In the genomic region with DNA sequence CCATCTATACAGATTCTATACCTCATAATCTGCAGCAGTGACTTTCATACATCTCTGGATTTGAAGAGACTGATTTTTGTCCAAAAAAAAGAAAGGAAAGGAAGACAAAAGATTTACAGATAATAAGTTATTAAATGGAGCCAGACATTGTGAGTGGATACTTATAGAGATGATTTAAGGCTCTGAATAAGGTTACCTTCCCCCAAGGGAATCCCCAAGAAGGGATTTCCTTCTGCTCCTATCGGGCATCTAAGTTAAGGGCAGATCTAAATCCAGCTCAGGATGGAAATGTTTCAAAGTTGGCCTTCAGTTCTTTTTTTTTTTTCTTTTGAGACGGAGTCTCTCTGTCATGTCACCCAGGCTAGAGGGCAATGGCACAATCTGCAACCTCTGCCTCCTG, we compare ENCODE assay signal across 15 cellular contexts.
DNase-seq lines count a peak whose midpoint lies in the region; ATAC-seq and TF ChIP-seq lines count a peak whose summit lies in the region.
"Had no signal": no experiment of that assay in that cellular context is flagged by ENCODE, and none has a peak within 500 bp of the region (broad histone marks: within the 10 kb centered on the region; RNA-seq: fewer than 3 reads in every experiment).

No MANE protein-coding gene starts in this region.

- TF ChIP-seq CTCF in HEK293 (tag by site-specific recombination; IDR thresholded peaks at IDR 0.05), result no peak
- no peak for TF ChIP-seq CTCF in VCaP (conservative IDR thresholded peaks at IDR 0.05)

- CTCF ChIA-PET in HEK293 (lab: Yijun Ruan, JAX), result interaction anchor here (0.7 kb wide), 1 partner anchor 8 kb away, joined by 5 read pairs; no protein-coding TSS in a partner anchor

- no peak for DNase-seq in NCI-H2107 (lab: John Stamatoyannopoulos, UW)
- DNase-seq: C1 segment of cervical spinal cord; CD4-positive, CD25-positive, alpha-beta regulatory T cell; CD8-positive, alpha-beta T cell; DMS153; DND-41; GM23248; H7; HCEC 1CT had no signal

- H3K4me1 ChIP-seq in HEK293 (ENCODE audit: control insufficient read depth, insufficient read depth, low read length), result no peaks in the 10 kb centered on the region

- H3K9me3 ChIP-seq in HEK293 (ENCODE audit: control insufficient read depth, insufficient read depth, low read depth, low read length), result no peaks in the 10 kb centered on the region
- H3K9me3 ChIP-seq: Caco-2 had no signal

- no peaks in the 10 kb centered on the region for H3K36me3 ChIP-seq in HEK293 (ENCODE audit: control insufficient read depth in 2 of 2, insufficient read depth in 1 of 2, low read length in 2 of 2)

- ATAC-seq in esophagus mucosa (peak; percentile 10), HG03139 (IDR thresholded peaks at IDR 0.05; ENCODE audit: unreplicated experiment) (no peak), HG03025 (IDR thresholded peaks at IDR 0.05; ENCODE audit: low FRiP score, unreplicated experiment) (no peak)
- ATAC-seq: CD8-positive, alpha-beta T cell had no signal

- no peak overlapping the region for H3K4me3 ChIP-seq in HEK293 (ENCODE audit: low read depth, low read length)
- H3K4me3 ChIP-seq: GM23248 had no signal

- H3K27ac ChIP-seq in HEK293 (ENCODE audit: extremely low read depth, low read depth, low read length) (no peak overlapping the region), VCaP (peak overlapping the region; percentile 79)
- H3K27ac ChIP-seq: GM23248 had no signal

- POLR2A ChIA-PET in HEK293 (lab: Yijun Ruan, JAX), result no interaction called here

TF ChIP-seq in HEK293, 187 proteins besides CTCF, POLR2A, EP300 and RAD21:
- TF ChIP-seq ZNF239 (tag by site-specific recombination; IDR thresholded peaks at IDR 0.05) (peak; percentile 79; the same call in 1 of the 2 replicates), ZNF354C (tag by site-specific recombination; IDR thresholded peaks at IDR 0.05; ENCODE audit: borderline replicate concordance, low read depth) (no peak), ZNF2 (tag by site-specific recombination; IDR thresholded peaks at IDR 0.05) (no peak), ZNF341 (tag by site-specific recombination; IDR thresholded peaks at IDR 0.05; ENCODE audit: low read depth) (no peak)
- TF ChIP-seq, protein P1, sequence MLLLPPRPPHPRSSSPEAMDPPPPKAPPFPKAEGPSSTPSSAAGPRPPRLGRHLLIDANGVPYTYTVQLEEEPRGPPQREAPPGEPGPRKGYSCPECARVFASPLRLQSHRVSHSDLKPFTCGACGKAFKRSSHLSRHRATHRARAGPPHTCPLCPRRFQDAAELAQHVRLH (tag by site-specific recombination; IDR thresholded peaks at IDR 0.05), result no peak
TF ChIP-seq in HEK293: peak in this region for 1.
